Comparison of ENCODE assay signal across 16 cellular contexts in genomic region chr1:63827411-63828321, GRCh38. TPM values are rescaled to one million over a fixed set of nuclear protein-coding genes. Genes with fewer than 3 reads are reported as not detected.
A peak's percentile ranks its signal among the peaks of the same experiment; 100 is the strongest.
DNase-seq lines count a peak whose midpoint lies in the region; ATAC-seq and TF ChIP-seq lines count a peak whose summit lies in the region.
"Had no signal": no experiment of that assay in that cellular context is flagged by ENCODE, and none has a peak within 500 bp of the region (broad histone marks: within the 10 kb centered on the region; RNA-seq: fewer than 3 reads in every experiment).

No MANE protein-coding gene starts in this region.

- no peak overlapping the region for H2BK12ac ChIP-seq in trophoblast cell (ENCODE audit: low read length)

- H3K4ac ChIP-seq in trophoblast cell (ENCODE audit: low read depth, low read length) = no peak overlapping the region

- TF ChIP-seq CTCF in DOHH2 (IDR thresholded peaks at IDR 0.05; ENCODE audit: low read depth, low read length, poor library complexity, severe bottlenecking) = no peak

- H3K4me2 ChIP-seq in DOHH2 (ENCODE audit: low read length) = peak overlapping the region; percentile 87
- no peak overlapping the region for H3K4me2 ChIP-seq in trophoblast cell (ENCODE audit: low read length)

- H3K79me2 ChIP-seq in DOHH2 (ENCODE audit: control insufficient read depth, low read length) = no peaks in the 10 kb centered on the region
- no peaks in the 10 kb centered on the region for H3K79me2 ChIP-seq in trophoblast cell (ENCODE audit: control insufficient read depth, insufficient read depth, low read length, poor library complexity)

- H3K9me3 ChIP-seq in DOHH2 (ENCODE audit: control insufficient read depth, insufficient read depth, low read length) = peaks cover 4% of the 10 kb centered on the region; the same call in 1 of the 2 replicates
- no peaks in the 10 kb centered on the region for H3K9me3 ChIP-seq in ectodermal cell (ENCODE audit: control insufficient read depth, low read length)
- H3K9me3 ChIP-seq in trophoblast cell (ENCODE audit: insufficient read depth, low read depth, low read length) = no peaks in the 10 kb centered on the region
- H3K9me3 ChIP-seq: left ventricle myocardium inferior had no signal

- peak overlapping the region; percentile 25 for H2BK120ac ChIP-seq in trophoblast cell (ENCODE audit: insufficient read depth, low read length, poor library complexity)

- H3K14ac ChIP-seq in trophoblast cell (ENCODE audit: low read length) = no peak overlapping the region

- peak overlapping the region; percentile 56 for H3K4me3 ChIP-seq in DOHH2 (ENCODE audit: low read length)
- no peak overlapping the region for H3K4me3 ChIP-seq in ectodermal cell (ENCODE audit: insufficient read depth, low read depth, low read length)
- no peak overlapping the region for H3K4me3 ChIP-seq in trophoblast cell (ENCODE audit: low read depth, low read length)
- H3K4me3 ChIP-seq: heart left ventricle, left ventricle myocardium inferior had no signal

- no peak for ATAC-seq in HG03095 (IDR thresholded peaks at IDR 0.05; ENCODE audit: unreplicated experiment)
- ATAC-seq: activated naive CD8-positive, alpha-beta T cell treated with anti-CD3 and anti-CD28 coated beads, Interleukin-2, amount 50 U/mL, for 24 hours had no signal

- H3K36me3 ChIP-seq in DOHH2 (ENCODE audit: control insufficient read depth, low read length) = peaks cover 18% of the 10 kb centered on the region
- no peaks in the 10 kb centered on the region for H3K36me3 ChIP-seq in ectodermal cell (ENCODE audit: control insufficient read depth, insufficient read depth, low read length)
- no peaks in the 10 kb centered on the region for H3K36me3 ChIP-seq in trophoblast cell (ENCODE audit: control insufficient read depth in 1 of 2, insufficient read depth in 2 of 2, low read length in 2 of 2)
- H3K36me3 ChIP-seq: heart left ventricle, left ventricle myocardium inferior had no signal

- H3K4me1 Mint-ChIP-seq in activated CD4-positive, alpha-beta T cell treated with anti-CD3 and anti-CD28 coated beads, Interleukin-2, amount 10 ng/mL, durations not matched to agents 7 days and 5 days = no peaks in the 10 kb centered on the region

- no peak overlapping the region for H2AK5ac ChIP-seq in trophoblast cell (ENCODE audit: low read length)

- peak overlapping the region; percentile 95 for H3K27ac ChIP-seq in DOHH2 (ENCODE audit: low read depth, low read length)
- H3K27ac ChIP-seq in ectodermal cell (ENCODE audit: insufficient read depth, low read depth, low read length, poor library complexity, severe bottlenecking) = peak overlapping the region; percentile 29
- peak overlapping the region; percentile 11 for H3K27ac ChIP-seq in trophoblast cell (ENCODE audit: low read depth, low read length)
- H3K27ac ChIP-seq: left ventricle myocardium inferior had no signal

- H4K20me1 ChIP-seq in DOHH2 (ENCODE audit: control insufficient read depth, insufficient read depth, low read depth, low read length) = no peaks in the 10 kb centered on the region

- peaks cover 66% of the 10 kb centered on the region for H3K4me1 ChIP-seq in DOHH2 (ENCODE audit: control insufficient read depth, low read length)
- no peaks in the 10 kb centered on the region for H3K4me1 ChIP-seq in ectodermal cell (ENCODE audit: control insufficient read depth, insufficient read depth, low read length)
- peaks cover 11 to 21% of the 10 kb centered on the region in 2 experiments for H3K4me1 ChIP-seq in trophoblast cell (ENCODE audit: control insufficient read depth in 1 of 2, insufficient read depth in 2 of 2, low read length in 2 of 2)

- no peak overlapping the region for H3K23ac ChIP-seq in trophoblast cell (ENCODE audit: low read length)

- no peak overlapping the region for H4K12ac ChIP-seq in trophoblast cell (ENCODE audit: low read depth, low read length)

- H3K4me3 Mint-ChIP-seq in activated CD4-positive, alpha-beta T cell treated with anti-CD3 and anti-CD28 coated beads, Interleukin-2, amount 10 ng/mL, durations not matched to agents 7 days and 5 days = no peak overlapping the region
- H3K4me3 Mint-ChIP-seq: activated naive CD8-positive, alpha-beta T cell treated with anti-CD3 and anti-CD28 coated beads, Interleukin-2, amount 50 U/mL, for 24 hours had no signal

- no peak overlapping the region for H2BK5ac ChIP-seq in trophoblast cell (ENCODE audit: low read depth, low read length, poor library complexity)

- DNase-seq in NCI-H2171 treated with DMSO at 0.1 percent for 48 hours (lab: John Stamatoyannopoulos, UW) = peak; percentile 78
- no peak for DNase-seq in trophoblast cell
- DNase-seq in activated CD4-positive, alpha-beta T cell treated with anti-CD3 and anti-CD28 coated beads, Interleukin-2, amount 10 ng/mL, durations not matched to agents 7 days and 5 days = no peak
- no peak for DNase-seq in DMS114 treated with DMSO at 0.1 percent for 48 hours (lab: John Stamatoyannopoulos, UW; ENCODE audit: unreplicated experiment)
- no peak for DNase-seq in pons (ENCODE audit: low spot score)
- DNase-seq: activated CD8-positive, alpha-beta memory T cell treated with anti-CD3 and anti-CD28 coated beads, Interleukin-2, amount 50 U/mL, for 48 hours; activated naive CD8-positive, alpha-beta T cell treated with anti-CD3 and anti-CD28 coated beads, Interleukin-2, amount 50 U/mL, for 24 hours; heart left ventricle; left ventricle myocardium inferior; NCI-H524; nucleus accumbens; SHP77 treated with DMSO at 0.1 percent for 48 hours; stimulated activated CD4-positive, alpha-beta T cell treated with anti-CD3 and anti-CD28 coated beads, Interleukin-15, amount 100 ng/mL, for 24 hours had no signal

- H4K91ac ChIP-seq in trophoblast cell (ENCODE audit: low read depth, low read length) = no peak overlapping the region

- H3K18ac ChIP-seq in trophoblast cell (ENCODE audit: low read length) = no peak overlapping the region

- POLR2A ChIA-PET in activated CD4-positive, alpha-beta T cell treated with anti-CD3 and anti-CD28 coated beads, Interleukin-2, amount 10 ng/mL, durations not matched to agents 7 days and 5 days (lab: Charles Lee) = no interaction called here

- H2AFZ ChIP-seq in trophoblast cell (ENCODE audit: insufficient read depth, low read length, poor library complexity) = no peak overlapping the region

- no peaks in the 10 kb centered on the region for H3K27me3 Mint-ChIP-seq in activated CD4-positive, alpha-beta T cell treated with anti-CD3 and anti-CD28 coated beads, Interleukin-2, amount 10 ng/mL, durations not matched to agents 7 days and 5 days

- H3K27me3 ChIP-seq in DOHH2 (ENCODE audit: control insufficient read depth, low read length) = no peaks in the 10 kb centered on the region
- H3K27me3 ChIP-seq in ectodermal cell (ENCODE audit: control insufficient read depth, insufficient read depth, low read length, poor library complexity, severe bottlenecking) = no peaks in the 10 kb centered on the region
- H3K27me3 ChIP-seq in trophoblast cell (ENCODE audit: insufficient read depth, low read length) = no peaks in the 10 kb centered on the region
- H3K27me3 ChIP-seq: heart left ventricle had no signal

- no peak overlapping the region for H3K9ac ChIP-seq in trophoblast cell (ENCODE audit: low read length)

- no peak overlapping the region for H4K8ac ChIP-seq in trophoblast cell (ENCODE audit: low read depth, low read length)

- no peaks in the 10 kb centered on the region for H3K9me2 ChIP-seq in DOHH2 (replicated peaks; ENCODE audit: control insufficient read depth, low read length)

- H3K79me1 ChIP-seq in trophoblast cell (ENCODE audit: low read length) = peaks cover 16% of the 10 kb centered on the region

- no peak overlapping the region for H3K27ac Mint-ChIP-seq in activated CD4-positive, alpha-beta T cell treated with anti-CD3 and anti-CD28 coated beads, Interleukin-2, amount 10 ng/mL, durations not matched to agents 7 days and 5 days
- H3K27ac Mint-ChIP-seq: activated naive CD8-positive, alpha-beta T cell treated with anti-CD3 and anti-CD28 coated beads, Interleukin-2, amount 50 U/mL, for 24 hours had no signal

- no peaks in the 10 kb centered on the region for H3K36me3 Mint-ChIP-seq in activated CD4-positive, alpha-beta T cell treated with anti-CD3 and anti-CD28 coated beads, Interleukin-2, amount 10 ng/mL, durations not matched to agents 7 days and 5 days (ENCODE audit: low read depth)

- H3K9me3 Mint-ChIP-seq in activated CD4-positive, alpha-beta T cell treated with anti-CD3 and anti-CD28 coated beads, Interleukin-2, amount 10 ng/mL, durations not matched to agents 7 days and 5 days = no peaks in the 10 kb centered on the region
- H3K9me3 Mint-ChIP-seq: activated naive CD8-positive, alpha-beta T cell treated with anti-CD3 and anti-CD28 coated beads, Interleukin-2, amount 50 U/mL, for 24 hours had no signal

- 85 to 86% methylated on average over 5 of the region's 5 CpGs for WGBS in ectodermal cell, 2 experiments
- no CpG with 5 or more reads among the region's 5 CpGs for WGBS in trophoblast cell (ENCODE audit: extremely low coverage, insufficient coverage, insufficient read length)

- peaks cover 19% of the 10 kb centered on the region for H3F3A ChIP-seq in DOHH2 (ENCODE audit: control insufficient read depth, insufficient read depth)

- CTCF ChIA-PET in activated CD4-positive, alpha-beta T cell treated with anti-CD3 and anti-CD28 coated beads, Interleukin-2, amount 10 ng/mL, durations not matched to agents 7 days and 5 days (lab: Charles Lee) = no interaction called here

RNA-seq across cellular contexts. Expression of gene ROR1, which starts 53.8 kb away (rescaled TPM):
- 84.0 TPM for polyA plus RNA-seq in ectodermal cell (2013, experiment 1 of 4)
- polyA plus RNA-seq in ectodermal cell (2013, experiment 2 of 4) = 100 TPM
- 62.0 TPM for polyA plus RNA-seq in ectodermal cell (2013, experiment 3 of 4)
- 71.9 TPM for polyA plus RNA-seq in ectodermal cell (2013, experiment 4 of 4)
- polyA plus RNA-seq in trophoblast cell (2013) = 29.9 and 31.0 TPM in 2 replicates
- total RNA-seq in activated CD4-positive, alpha-beta T cell treated with anti-CD3 and anti-CD28 coated beads, Interleukin-2, amount 10 ng/mL, durations not matched to agents 7 days and 5 days = not detected

Comparison
In these comparisons a context has a peak if more than half of its experiments do, and no peak if none do; other contexts are left out.
1. H3K27ac ChIP-seq: peak in every context shown above with its lines; median percentile 95 in DOHH2; 29 in ectodermal cell; 11 in trophoblast cell.